23 cellular contexts compared by ENCODE assay signal in the genomic region with DNA sequence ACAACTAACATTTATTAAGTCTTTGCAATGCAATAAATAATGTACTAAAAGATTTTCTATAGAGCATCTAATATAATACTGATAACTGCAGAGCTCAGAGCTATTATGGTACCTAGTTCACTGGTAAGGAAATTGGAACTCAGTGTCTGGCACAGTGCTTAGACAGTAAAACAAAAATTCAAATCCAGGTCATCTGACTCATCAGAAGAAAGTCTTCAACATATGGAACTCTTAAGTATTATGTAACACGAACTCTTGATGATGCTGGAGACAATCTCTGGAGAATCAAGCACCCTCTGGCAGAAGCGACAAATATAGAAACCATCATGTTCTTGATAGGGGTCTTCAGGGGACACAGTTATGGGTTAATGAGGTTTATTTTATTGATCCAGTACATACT. TPM values are rescaled to one million over a fixed set of nuclear protein-coding genes. Genes with fewer than 3 reads are reported as not detected.
DNase-seq lines count a peak whose midpoint lies in the region; ATAC-seq and TF ChIP-seq lines count a peak whose summit lies in the region.
"Had no signal": no experiment of that assay in that cellular context is flagged by ENCODE, and none has a peak within 500 bp of the region (broad histone marks: within the 10 kb centered on the region; RNA-seq: fewer than 3 reads in every experiment).

No MANE protein-coding gene starts in this region.

- DNase-seq in EH (ENCODE audit: low read depth) (peak; percentile 52), HFF-Myc (ENCODE audit: extremely low read depth, low read depth) (peak; percentile 41), NCI-H524 treated with DMSO at 0.1 percent for 48 hours (lab: John Stamatoyannopoulos, UW) (peak; percentile 8), fibroblast of villous mesenchyme (ENCODE audit: low read depth) (peak; percentile 17), dermis blood vessel endothelial cell (no peak), GF-D8 (lab: John Stamatoyannopoulos, UW) (no peak)
- DNase-seq: AML-193; C1 segment of cervical spinal cord; CD8-positive, alpha-beta T cell; DND-41; GDM1; H9; MV-4-11; NCI-H1105 treated with DMSO at 0.1 percent for 48 hours; NCI-H1694; NCI-H2081; NCI-H446 treated with DMSO at 0.1 percent for 48 hours; NCI-H748 treated with DMSO at 0.1 percent for 48 hours; Peyer's patch; SJCRH30 had no signal

- TF ChIP-seq CTCF in HFF-Myc (IDR thresholded peaks at IDR 0.05; ENCODE audit: low read depth, low read length, missing control alignments) (no peak), fibroblast of villous mesenchyme (IDR thresholded peaks at IDR 0.05; ENCODE audit: insufficient read depth, low read depth, low read length) (no peak)

- H3K4me3 ChIP-seq in HFF-Myc (replicated peaks; ENCODE audit: low read depth, low read length) (no peak overlapping the region), fibroblast of villous mesenchyme (ENCODE audit: low read depth, low read length) (no peak overlapping the region)
- H3K4me3 ChIP-seq: Peyer's patch, SJCRH30 had no signal

- ATAC-seq in GM18870 (IDR thresholded peaks at IDR 0.05; ENCODE audit: unreplicated experiment) (no peak), GM19395 (IDR thresholded peaks at IDR 0.05; ENCODE audit: unreplicated experiment) (no peak)
- ATAC-seq: CD8-positive, alpha-beta T cell had no signal

RNA-seq across cellular contexts. Expression of gene TRHDE, which starts 37.3 kb away (rescaled TPM):
- total RNA-seq in fibroblast of villous mesenchyme = 20.9 and 33.7 TPM in 2 replicates
- 0.05 and 0.51 TPM in 2 replicates for total RNA-seq in dermis blood vessel endothelial cell
- total RNA-seq: CD8-positive, alpha-beta T cell; OCI-LY7 had no signal

Comparison
In these comparisons a context has a peak if more than half of its experiments do, and no peak if none do; other contexts are left out.
1. DNase-seq: peak in EH (single experiment), HFF-Myc (single experiment), NCI-H524 treated with DMSO at 0.1 percent for 48 hours (single experiment) and fibroblast of villous mesenchyme (single experiment); none in dermis blood vessel endothelial cell (single experiment) and GF-D8 (single experiment).
2. RNA of gene TRHDE, which starts 37.3 kb away (total RNA-seq): 20.9 to 33.7 TPM in fibroblast of villous mesenchyme; 0.05 to 0.51 TPM in dermis blood vessel endothelial cell; every median in the first group is over 10 times any median in the second.